In genomic region chr20:41029150-41029872, GRCh38 we compare ENCODE assay signal across 1 cellular context.
A peak's percentile ranks its signal among the peaks of the same experiment; 100 is the strongest.
TF ChIP-seq lines count a peak whose summit lies in the region.

No MANE protein-coding gene starts in this region.

TF ChIP-seq in HCT116, 20 proteins besides CTCF, POLR2A, EP300 and RAD21 (continued from another document):
- no peak for TF ChIP-seq REST (IDR thresholded peaks at IDR 0.05; ENCODE audit: low read depth)
- TF ChIP-seq ZFX (IDR thresholded peaks at IDR 0.05): peak; percentile 78
- no peak for TF ChIP-seq EZH2 (IDR thresholded peaks at IDR 0.05)
